In genomic region chr17:50890675-50891516, GRCh38 we compare ENCODE assay signal across 24 cellular contexts. TPM values are rescaled to one million over a fixed set of nuclear protein-coding genes. Genes with fewer than 3 reads are reported as not detected.
DNase-seq lines count a peak whose midpoint lies in the region; ATAC-seq, FAIRE-seq and TF ChIP-seq lines count a peak whose summit lies in the region.
"Had no signal": no experiment of that assay in that cellular context is flagged by ENCODE, and none has a peak within 500 bp of the region (broad histone marks: within the 10 kb centered on the region; RNA-seq: fewer than 3 reads in every experiment).

No MANE protein-coding gene starts in this region.

- H3K9me3 ChIP-seq in A549, result no peaks in the 10 kb centered on the region
- no peaks in the 10 kb centered on the region for H3K9me3 ChIP-seq in endodermal cell (ENCODE audit: control insufficient read depth, low read length)
- H3K9me3 ChIP-seq in T-helper 17 cell (ENCODE audit: control insufficient read depth, low read length, poor library complexity, severe bottlenecking), result no peaks in the 10 kb centered on the region
- H3K9me3 ChIP-seq: tibial artery had no signal

- FAIRE-seq in A549 (lab: Jason Lieb, UNC), result no peak

- peak overlapping the region; percentile 37 to 71 for H3K27ac ChIP-seq in A549
- H3K27ac ChIP-seq in endodermal cell (ENCODE audit: low read depth, low read length), result no peak overlapping the region
- H3K27ac ChIP-seq: brain microvascular endothelial cell, tibial artery had no signal

- 38% methylated on average over 12 of the region's 12 CpGs for WGBS in A549 (ENCODE audit: missing lambda C conversion rate)
- WGBS in endodermal cell (ENCODE audit: insufficient coverage in 1 of 2, insufficient read length in 1 of 2), 2 experiments, result 85 to 87% methylated on average over 10 to 12 of the region's 12 CpGs

- H3K9me3 Mint-ChIP-seq in endodermal cell (peaks cover 2% of the 10 kb centered on the region), endothelial cell (ENCODE audit: unreplicated experiment) (no peaks in the 10 kb centered on the region)
- H3K9me3 Mint-ChIP-seq: activated CD4-positive, alpha-beta memory T cell treated with anti-CD3 and anti-CD28 coated beads, Interleukin-2, amount 10 ng/mL, durations not matched to agents 7 days and 5 days; activated naive CD8-positive, alpha-beta T cell treated with anti-CD3 and anti-CD28 coated beads, Interleukin-2, amount 10 ng/mL, durations not matched to agents 7 days and 5 days; activated T-cell treated with anti-CD3 and anti-CD28 coated beads, Interleukin-2, amount 50 U/mL, for 4 hours; CD14-positive monocyte; nephron progenitor cell; stimulated activated effector memory CD8-positive, alpha-beta T cell treated with anti-CD3 and anti-CD28 coated beads, Interleukin-12 subunit alpha, Interleukin-12 subunit beta, amount 100 ng/mL, for 72 hours; T-cell had no signal

- POLR2A ChIA-PET in A549 (lab: Yijun Ruan, JAX), result interaction anchor here (1.5 to 11.9 kb wide), 2 partner anchors 25 to 54 kb away, joined by 4 to 133 read pairs; partner anchors contain the start of gene TOB1

- peak overlapping the region; percentile 46 for H3K27ac Mint-ChIP-seq in endodermal cell
- H3K27ac Mint-ChIP-seq in T-helper 17 cell, result no peak overlapping the region
- H3K27ac Mint-ChIP-seq in endothelial cell (ENCODE audit: unreplicated experiment), result no peak overlapping the region
- H3K27ac Mint-ChIP-seq: activated CD4-positive, alpha-beta memory T cell treated with anti-CD3 and anti-CD28 coated beads, Interleukin-2, amount 10 ng/mL, durations not matched to agents 7 days and 5 days; activated naive CD8-positive, alpha-beta T cell treated with anti-CD3 and anti-CD28 coated beads, Interleukin-2, amount 10 ng/mL, durations not matched to agents 7 days and 5 days; CD14-positive monocyte; nephron progenitor cell; stimulated activated effector memory CD8-positive, alpha-beta T cell treated with anti-CD3 and anti-CD28 coated beads, Interleukin-12 subunit alpha, Interleukin-12 subunit beta, amount 100 ng/mL, for 72 hours; T-cell had no signal

- DNase-seq in A549 (ENCODE audit: low read depth in 1 of 2, low spot score in 1 of 2), result peak; percentile 55 to 70
- peak; percentile 71 for DNase-seq in NCI-H82 (lab: John Stamatoyannopoulos, UW)
- DNase-seq in endodermal cell, result no peak
- DNase-seq in mucosa of gallbladder (ENCODE audit: low spot score), result peak; percentile 64
- DNase-seq in NCI-H2081 (lab: John Stamatoyannopoulos, UW), result no peak
- DNase-seq in NK-92 (lab: John Stamatoyannopoulos, UW; ENCODE audit: unreplicated experiment), result no peak
- DNase-seq in T-helper 17 cell, result no peak
- DNase-seq in endothelial cell (ENCODE audit: low spot score), result no peak
- DNase-seq: activated CD4-positive, alpha-beta memory T cell treated with anti-CD3 and anti-CD28 coated beads, Interleukin-2, amount 10 ng/mL, durations not matched to agents 7 days and 5 days; activated naive CD8-positive, alpha-beta T cell treated with anti-CD3 and anti-CD28 coated beads, Interleukin-2, amount 10 ng/mL, durations not matched to agents 7 days and 5 days; activated T-cell treated with anti-CD3 and anti-CD28 coated beads, Interleukin-2, amount 50 U/mL, for 4 hours; brain microvascular endothelial cell; DMS79; NCI-H187 treated with DMSO at 0.1 percent for 48 hours; nephron progenitor cell; stimulated activated CD4-positive, alpha-beta T cell treated with anti-CD3 and anti-CD28 coated beads, Interleukin-15, amount 100 ng/mL, for 24 hours; T-cell; WERI-Rb-1 had no signal

- CTCF ChIA-PET in A549 (lab: Yijun Ruan, JAX), result interaction anchor here (1.0 to 1.7 kb wide), 7 partner anchors 8 to 108 kb away, joined by 3 to 5 read pairs (median 4); no protein-coding TSS in a partner anchor

- no peak for TF ChIP-seq CTCF in A549 (IDR thresholded peaks at IDR 0.05)
- no peak for TF ChIP-seq CTCF in endodermal cell (conservative IDR thresholded peaks at IDR 0.05)
- no peak for TF ChIP-seq CTCF in endothelial cell (IDR thresholded peaks at IDR 0.05; ENCODE audit: unreplicated experiment)

- H3K4me3 ChIP-seq in A549, result no peak overlapping the region
- no peak overlapping the region for H3K4me3 ChIP-seq in endodermal cell (ENCODE audit: low read length)
- H3K4me3 ChIP-seq: lung, tibial artery had no signal

- H3K27me3 Mint-ChIP-seq in endodermal cell (ENCODE audit: insufficient read depth), result no peaks in the 10 kb centered on the region
- no peaks in the 10 kb centered on the region for H3K27me3 Mint-ChIP-seq in T-helper 17 cell
- H3K27me3 Mint-ChIP-seq in endothelial cell (ENCODE audit: unreplicated experiment), result peaks cover 5% of the 10 kb centered on the region
- H3K27me3 Mint-ChIP-seq: T-cell had no signal

- TF ChIP-seq POLR2A in A549 (IDR thresholded peaks at IDR 0.05; ENCODE audit: low read length), result no peak

- H3K4me1 ChIP-seq in A549 (peaks cover 45% of the 10 kb centered on the region), endodermal cell (ENCODE audit: control insufficient read depth, insufficient read depth, low read length) (no peaks in the 10 kb centered on the region)

- no peak overlapping the region for H3K9ac ChIP-seq in endodermal cell (ENCODE audit: extremely low read depth, low read length, poor library complexity, severe bottlenecking)

- H3K4me1 Mint-ChIP-seq in endodermal cell (peaks cover 14% of the 10 kb centered on the region), T-helper 17 cell (peaks cover 25% of the 10 kb centered on the region), endothelial cell (ENCODE audit: unreplicated experiment) (no peaks in the 10 kb centered on the region)

- ATAC-seq in A549 (peak; percentile 55 to 83; a peak in 5 of 6 replicates), T-helper 17 cell (no peak)
- ATAC-seq: activated T-cell treated with anti-CD3 and anti-CD28 coated beads, Interleukin-2, amount 50 U/mL, for 4 hours; stimulated activated effector memory CD8-positive, alpha-beta T cell treated with anti-CD3 and anti-CD28 coated beads, Interleukin-12 subunit alpha, Interleukin-12 subunit beta, amount 100 ng/mL, for 72 hours; T-cell had no signal

- H3K4me3 Mint-ChIP-seq in endodermal cell, result no peak overlapping the region
- H3K4me3 Mint-ChIP-seq in T-helper 17 cell, result no peak overlapping the region
- no peak overlapping the region for H3K4me3 Mint-ChIP-seq in endothelial cell (ENCODE audit: unreplicated experiment)
- H3K4me3 Mint-ChIP-seq: activated CD4-positive, alpha-beta memory T cell treated with anti-CD3 and anti-CD28 coated beads, Interleukin-2, amount 10 ng/mL, durations not matched to agents 7 days and 5 days; activated naive CD8-positive, alpha-beta T cell treated with anti-CD3 and anti-CD28 coated beads, Interleukin-2, amount 10 ng/mL, durations not matched to agents 7 days and 5 days; activated T-cell treated with anti-CD3 and anti-CD28 coated beads, Interleukin-2, amount 50 U/mL, for 4 hours; CD14-positive monocyte; nephron progenitor cell; stimulated activated effector memory CD8-positive, alpha-beta T cell treated with anti-CD3 and anti-CD28 coated beads, Interleukin-12 subunit alpha, Interleukin-12 subunit beta, amount 100 ng/mL, for 72 hours; T-cell had no signal

- no peaks in the 10 kb centered on the region for H3K36me3 ChIP-seq in endodermal cell (ENCODE audit: control insufficient read depth, insufficient read depth, low read length)
- H3K36me3 ChIP-seq: brain microvascular endothelial cell, tibial artery, WERI-Rb-1 had no signal

- no peaks in the 10 kb centered on the region for H3K27me3 ChIP-seq in endodermal cell (ENCODE audit: control insufficient read depth, insufficient read depth, low read length, poor library complexity, severe bottlenecking)
- H3K27me3 ChIP-seq: brain microvascular endothelial cell, tibial artery had no signal

- peak overlapping the region; percentile 58 for H3K4me2 ChIP-seq in A549

- no peak for TF ChIP-seq RAD21 in A549 (conservative IDR thresholded peaks at IDR 0.05 in 1 of 2, IDR thresholded peaks at IDR 0.05 in 1 of 2)

- 0 out of 5 replicates have a peak, but pooled peaks of 1 of the 2 experiments have one; percentile 4 for TF ChIP-seq EP300 in A549 (IDR thresholded peaks at IDR 0.05)

- H3K36me3 Mint-ChIP-seq in endodermal cell (ENCODE audit: low read depth) (no peaks in the 10 kb centered on the region), T-helper 17 cell (ENCODE audit: low read depth) (no peaks in the 10 kb centered on the region), endothelial cell (ENCODE audit: low read depth, unreplicated experiment) (no peaks in the 10 kb centered on the region)
- H3K36me3 Mint-ChIP-seq: activated naive CD8-positive, alpha-beta T cell treated with anti-CD3 and anti-CD28 coated beads, Interleukin-2, amount 10 ng/mL, durations not matched to agents 7 days and 5 days; CD14-positive monocyte; stimulated activated effector memory CD8-positive, alpha-beta T cell treated with anti-CD3 and anti-CD28 coated beads, Interleukin-12 subunit alpha, Interleukin-12 subunit beta, amount 100 ng/mL, for 72 hours; T-cell had no signal

TF ChIP-seq in A549, 52 proteins besides CTCF, POLR2A, EP300 and RAD21 (continues in another document):
- TF ChIP-seq NPAS2 (CRISPR knock-in tag; IDR thresholded peaks at IDR 0.05; ENCODE audit: borderline replicate concordance), result no peak

RNA-seq across cellular contexts. Expression of gene TOB1, which starts 24.7 kb away (rescaled TPM):
- 101 and 133 TPM in 2 replicates for polyA plus RNA-seq in A549 (2011; rRNA removed)
- 39.6 and 55.5 TPM in 2 replicates for polyA plus RNA-seq in A549 (2012; cell fraction: cytosol; rRNA removed)
- 57.4 and 64.7 TPM in 2 replicates for polyA plus RNA-seq in A549 (2012; cell fraction: nucleus; rRNA removed)
- polyA plus RNA-seq in A549 (2017; fragmentation: RNase III; extraction: RNeasy Plus Mini Kit Qiagen cat#74134 plus additional on column Dnase treatment), result 77.9 to 111 TPM (median 103 TPM) in 3 replicates
- polyA minus RNA-seq in A549 (2011; rRNA and poly(A)+ RNA removed), result 172 and 195 TPM in 2 replicates
- total RNA-seq in endodermal cell, result 10 to 100 TPM; 35.5 to 36.3 TPM
- 45.3 TPM for polyA plus RNA-seq in endodermal cell (2013, experiment 1 of 2)
- 45.3 TPM for polyA plus RNA-seq in endodermal cell (2013, experiment 2 of 2)
- 134 TPM for total RNA-seq in mucosa of gallbladder
- 100 to 1,000 TPM; 226 to 358 TPM for total RNA-seq in T-helper 17 cell
- total RNA-seq in endothelial cell (ENCODE audit: unreplicated experiment), result 15.5 TPM

RNA-seq across cellular contexts. Expression of gene WFIKKN2, which starts 55.5 kb away (rescaled TPM):
- polyA plus RNA-seq in A549 (2011; rRNA removed), result not detected in 2 replicates
- 0.01 TPM in 1 of 2 replicates, not detected in the other for polyA plus RNA-seq in A549 (2012; cell fraction: cytosol; rRNA removed)
- 0.07 TPM in 1 of 2 replicates, not detected in the other for polyA plus RNA-seq in A549 (2012; cell fraction: nucleus; rRNA removed)
- not detected in 3 replicates for polyA plus RNA-seq in A549 (2017; fragmentation: RNase III; extraction: RNeasy Plus Mini Kit Qiagen cat#74134 plus additional on column Dnase treatment)
- polyA minus RNA-seq in A549 (2011; rRNA and poly(A)+ RNA removed), result not detected in 2 replicates
- total RNA-seq in endodermal cell, result under 1 TPM; 0.29 to 0.35 TPM
- polyA plus RNA-seq in endodermal cell (2013, experiment 1 of 2), result 0.25 TPM
- polyA plus RNA-seq in endodermal cell (2013, experiment 2 of 2), result 0.29 TPM
- total RNA-seq in mucosa of gallbladder, result 0.63 TPM
- total RNA-seq in T-helper 17 cell, result not detected
- not detected for total RNA-seq in endothelial cell (ENCODE audit: unreplicated experiment)
- total RNA-seq: activated CD4-positive, alpha-beta memory T cell treated with anti-CD3 and anti-CD28 coated beads, Interleukin-2, amount 10 ng/mL, durations not matched to agents 7 days and 5 days; activated naive CD8-positive, alpha-beta T cell treated with anti-CD3 and anti-CD28 coated beads, Interleukin-2, amount 10 ng/mL, durations not matched to agents 7 days and 5 days; activated T-cell treated with anti-CD3 and anti-CD28 coated beads, Interleukin-2, amount 50 U/mL, for 4 hours; dermis microvascular lymphatic vessel endothelial cell; glomerular endothelial cell; T-cell had no signal
- polyA plus RNA-seq: CD14-positive monocyte had no signal

Comparison
In these comparisons a context has a peak if more than half of its experiments do, and no peak if none do; other contexts are left out.
1. DNase-seq: peak in A549 (2 of 2), NCI-H82 (single experiment) and mucosa of gallbladder (single experiment); none in endodermal cell (single experiment), NCI-H2081 (0 of 2), NK-92 (single experiment), T-helper 17 cell (0 of 3) and endothelial cell (single experiment).